ENCODE assay signal across 2 cellular contexts in the genomic region with DNA sequence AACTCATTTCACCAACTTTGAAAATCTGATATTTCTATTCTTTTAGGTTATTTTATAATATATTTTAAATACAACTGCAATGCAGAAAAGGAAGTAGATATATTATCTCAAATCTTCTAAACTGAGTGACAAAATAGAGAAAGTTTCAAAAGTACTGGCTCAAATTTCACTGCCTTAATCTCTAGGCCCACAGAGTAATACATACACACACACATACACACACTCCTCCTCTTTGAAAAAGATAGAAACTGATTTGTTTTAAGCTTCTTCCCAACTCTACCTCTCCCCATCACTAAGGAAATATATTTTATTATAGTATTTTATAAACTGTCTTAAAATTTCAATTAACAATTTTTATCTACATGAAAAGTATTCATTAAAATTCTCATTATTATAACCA.
TF ChIP-seq lines count a peak whose summit lies in the region.

No MANE protein-coding gene starts in this region.

TF ChIP-seq in A549, 52 proteins besides CTCF, POLR2A, EP300 and RAD21:
- TF ChIP-seq ZFP36 (IDR thresholded peaks at IDR 0.05; ENCODE audit: borderline replicate concordance, partially characterized antibody) (no peak), ZC3H11A (IDR thresholded peaks at IDR 0.05) (no peak), CBX8 (IDR thresholded peaks at IDR 0.05) (no peak), SREBF2 (IDR thresholded peaks at IDR 0.05) (no peak), BCL3 (IDR thresholded peaks at IDR 0.05) (no peak), HOXA7 (CRISPR knock-in tag; IDR thresholded peaks at IDR 0.05) (no peak), HEYL (CRISPR knock-in tag; IDR thresholded peaks at IDR 0.05) (no peak), RFX5 (IDR thresholded peaks at IDR 0.05) (no peak), ZSCAN20 (CRISPR knock-in tag; IDR thresholded peaks at IDR 0.05) (no peak), FOSL2 (IDR thresholded peaks at IDR 0.05) (no peak), FOSL2 (CRISPR knock-in tag; IDR thresholded peaks at IDR 0.05) (no peak), NPAS2 (CRISPR knock-in tag; IDR thresholded peaks at IDR 0.05; ENCODE audit: borderline replicate concordance) (no peak), CEBPB (IDR thresholded peaks at IDR 0.05) (no peak), MYC (IDR thresholded peaks at IDR 0.05; ENCODE audit: borderline replicate concordance, low read length) (no peak), PHF8 (IDR thresholded peaks at IDR 0.05; ENCODE audit: borderline replicate concordance, low read depth) (no peak), HOXB5 (CRISPR knock-in tag; IDR thresholded peaks at IDR 0.05) (no peak), RNF2 (IDR thresholded peaks at IDR 0.05; ENCODE audit: borderline replicate concordance, low read depth) (no peak), BHLHE40 (IDR thresholded peaks at IDR 0.05; ENCODE audit: low read depth, low read length) (no peak), TFCP2L1 (CRISPR knock-in tag; IDR thresholded peaks at IDR 0.05) (no peak), FOSB (CRISPR knock-in tag; IDR thresholded peaks at IDR 0.05) (no peak)
- TF ChIP-seq, protein P1, sequence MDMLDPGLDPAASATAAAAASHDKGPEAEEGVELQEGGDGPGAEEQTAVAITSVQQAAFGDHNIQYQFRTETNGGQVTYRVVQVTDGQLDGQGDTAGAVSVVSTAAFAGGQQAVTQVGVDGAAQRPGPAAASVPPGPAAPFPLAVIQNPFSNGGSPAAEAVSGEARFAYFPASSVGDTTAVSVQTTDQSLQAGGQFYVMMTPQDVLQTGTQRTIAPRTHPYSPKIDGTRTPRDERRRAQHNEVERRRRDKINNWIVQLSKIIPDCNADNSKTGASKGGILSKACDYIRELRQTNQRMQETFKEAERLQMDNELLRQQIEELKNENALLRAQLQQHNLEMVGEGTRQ (IDR thresholded peaks at IDR 0.05), result no peak

TF ChIP-seq in IMR-90, 13 proteins besides CTCF, POLR2A, EP300 and RAD21:
- TF ChIP-seq RCOR1 (IDR thresholded peaks at IDR 0.05; ENCODE audit: insufficient replicate concordance, low read length) (no peak), NFE2L2 (IDR thresholded peaks at IDR 0.05; ENCODE audit: low read depth, low read length) (no peak), MAFK (IDR thresholded peaks at IDR 0.05; ENCODE audit: low read depth, low read length) (no peak), MXI1 (IDR thresholded peaks at IDR 0.05; ENCODE audit: borderline replicate concordance, low read depth, low read length) (no peak), MAZ (IDR thresholded peaks at IDR 0.05; ENCODE audit: borderline replicate concordance, low read depth, low read length) (no peak)
- TF ChIP-seq, protein P2, sequence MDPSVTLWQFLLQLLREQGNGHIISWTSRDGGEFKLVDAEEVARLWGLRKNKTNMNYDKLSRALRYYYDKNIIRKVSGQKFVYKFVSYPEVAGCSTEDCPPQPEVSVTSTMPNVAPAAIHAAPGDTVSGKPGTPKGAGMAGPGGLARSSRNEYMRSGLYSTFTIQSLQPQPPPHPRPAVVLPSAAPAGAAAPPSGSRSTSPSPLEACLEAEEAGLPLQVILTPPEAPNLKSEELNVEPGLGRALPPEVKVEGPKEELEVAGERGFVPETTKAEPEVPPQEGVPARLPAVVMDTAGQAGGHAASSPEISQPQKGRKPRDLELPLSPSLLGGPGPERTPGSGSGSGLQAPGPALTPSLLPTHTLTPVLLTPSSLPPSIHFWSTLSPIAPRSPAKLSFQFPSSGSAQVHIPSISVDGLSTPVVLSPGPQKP (IDR thresholded peaks at IDR 0.05; ENCODE audit: borderline replicate concordance, low read depth, low read length), result no peak
- TF ChIP-seq, protein P1 (IDR thresholded peaks at IDR 0.05; ENCODE audit: low read depth, low read length), result no peak
